1 cellular context compared by ENCODE assay signal in genomic region chr5:107990881-107991810, GRCh38.
TF ChIP-seq lines count a peak whose summit lies in the region.

No MANE protein-coding gene starts in this region.

TF ChIP-seq in WTC11, 78 proteins besides CTCF, POLR2A, EP300 and RAD21 (continued from another document):
- TF ChIP-seq, protein P1, sequence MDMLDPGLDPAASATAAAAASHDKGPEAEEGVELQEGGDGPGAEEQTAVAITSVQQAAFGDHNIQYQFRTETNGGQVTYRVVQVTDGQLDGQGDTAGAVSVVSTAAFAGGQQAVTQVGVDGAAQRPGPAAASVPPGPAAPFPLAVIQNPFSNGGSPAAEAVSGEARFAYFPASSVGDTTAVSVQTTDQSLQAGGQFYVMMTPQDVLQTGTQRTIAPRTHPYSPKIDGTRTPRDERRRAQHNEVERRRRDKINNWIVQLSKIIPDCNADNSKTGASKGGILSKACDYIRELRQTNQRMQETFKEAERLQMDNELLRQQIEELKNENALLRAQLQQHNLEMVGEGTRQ (CRISPR knock-in tag; IDR thresholded peaks at IDR 0.05): no peak
- TF ChIP-seq TEAD4 (CRISPR knock-in tag; IDR thresholded peaks at IDR 0.05) (no peak), ATF1 (CRISPR knock-in tag; IDR thresholded peaks at IDR 0.05) (no peak), ZNF317 (CRISPR knock-in tag; IDR thresholded peaks at IDR 0.05; ENCODE audit: borderline replicate concordance, low read depth) (no peak)
- TF ChIP-seq, protein P2, sequence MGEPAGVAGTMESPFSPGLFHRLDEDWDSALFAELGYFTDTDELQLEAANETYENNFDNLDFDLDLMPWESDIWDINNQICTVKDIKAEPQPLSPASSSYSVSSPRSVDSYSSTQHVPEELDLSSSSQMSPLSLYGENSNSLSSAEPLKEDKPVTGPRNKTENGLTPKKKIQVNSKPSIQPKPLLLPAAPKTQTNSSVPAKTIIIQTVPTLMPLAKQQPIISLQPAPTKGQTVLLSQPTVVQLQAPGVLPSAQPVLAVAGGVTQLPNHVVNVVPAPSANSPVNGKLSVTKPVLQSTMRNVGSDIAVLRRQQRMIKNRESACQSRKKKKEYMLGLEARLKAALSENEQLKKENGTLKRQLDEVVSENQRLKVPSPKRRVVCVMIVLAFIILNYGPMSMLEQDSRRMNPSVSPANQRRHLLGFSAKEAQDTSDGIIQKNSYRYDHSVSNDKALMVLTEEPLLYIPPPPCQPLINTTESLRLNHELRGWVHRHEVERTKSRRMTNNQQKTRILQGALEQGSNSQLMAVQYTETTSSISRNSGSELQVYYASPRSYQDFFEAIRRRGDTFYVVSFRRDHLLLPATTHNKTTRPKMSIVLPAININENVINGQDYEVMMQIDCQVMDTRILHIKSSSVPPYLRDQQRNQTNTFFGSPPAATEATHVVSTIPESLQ (CRISPR knock-in tag; IDR thresholded peaks at IDR 0.05): no peak
